1 cellular context compared by ENCODE assay signal in genomic region chr3:45793482-45794176, GRCh38.
TF ChIP-seq lines count a peak whose summit lies in the region.

No MANE protein-coding gene starts in this region.

TF ChIP-seq in IMR-90, 13 proteins besides CTCF, POLR2A, EP300 and RAD21:
- TF ChIP-seq CHD1 (IDR thresholded peaks at IDR 0.05; ENCODE audit: low read depth, low read length) (no peak), CEBPB (IDR thresholded peaks at IDR 0.05; ENCODE audit: low read depth, low read length) (no peak), USF2 (IDR thresholded peaks at IDR 0.05; ENCODE audit: low read depth, low read length) (no peak), MXI1 (IDR thresholded peaks at IDR 0.05; ENCODE audit: borderline replicate concordance, low read depth, low read length) (no peak), MAFK (IDR thresholded peaks at IDR 0.05; ENCODE audit: low read depth, low read length) (no peak), RCOR1 (IDR thresholded peaks at IDR 0.05; ENCODE audit: insufficient replicate concordance, low read length) (no peak), RFX5 (IDR thresholded peaks at IDR 0.05; ENCODE audit: low read depth, low read length) (no peak), MAZ (IDR thresholded peaks at IDR 0.05; ENCODE audit: borderline replicate concordance, low read depth, low read length) (no peak), ELK1 (IDR thresholded peaks at IDR 0.05; ENCODE audit: borderline replicate concordance, low read depth, low read length) (no peak), BHLHE40 (IDR thresholded peaks at IDR 0.05; ENCODE audit: low read depth, low read length) (no peak), NFE2L2 (IDR thresholded peaks at IDR 0.05; ENCODE audit: low read depth, low read length) (no peak), FOS (IDR thresholded peaks at IDR 0.05; ENCODE audit: low read depth, low read length) (no peak), SMC3 (IDR thresholded peaks at IDR 0.05; ENCODE audit: low read depth, low read length) (no peak)
